Comparison of ENCODE assay signal across 5 cellular contexts in genomic region chr6:4296552-4296951, GRCh38.
"Had no signal": no experiment of that assay in that cellular context is flagged by ENCODE, and none has a peak within 500 bp of the region (broad histone marks: within the 10 kb centered on the region; RNA-seq: fewer than 3 reads in every experiment).

No MANE protein-coding gene starts in this region.

- ATAC-seq: GM23338, K562 had no signal

- DNase-seq: H9, HCEC 1CT, IMR-90 had no signal

- H3K4me2 ChIP-seq: GM23338 had no signal

- H2AFZ ChIP-seq: GM23338 had no signal

- H3K4me3 ChIP-seq: GM23338, K562 had no signal
